In the genomic region with DNA sequence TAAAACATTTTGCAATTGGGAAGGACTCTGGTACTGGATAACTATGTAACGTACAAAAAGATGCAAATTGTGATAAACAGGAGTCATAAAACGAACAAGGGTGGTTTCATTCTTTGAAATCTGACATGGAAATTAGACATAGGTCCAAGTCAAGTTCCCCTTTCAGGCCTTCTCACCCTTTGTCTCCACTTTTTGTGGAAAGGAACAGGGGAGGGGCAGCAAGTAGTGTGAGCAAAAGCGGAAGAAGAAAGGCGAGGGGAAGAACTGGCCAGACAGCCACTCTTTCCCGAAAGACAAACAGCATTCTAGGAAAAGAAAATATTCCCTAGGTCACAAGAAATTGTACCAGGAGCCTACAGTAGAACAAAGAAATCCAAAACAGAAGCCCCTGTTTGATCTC, we compare ENCODE assay signal across 20 cellular contexts. TPM values are rescaled to one million over a fixed set of nuclear protein-coding genes. Genes with fewer than 3 reads are reported as not detected.
DNase-seq lines count a peak whose midpoint lies in the region; ATAC-seq and TF ChIP-seq lines count a peak whose summit lies in the region.
"Had no signal": no experiment of that assay in that cellular context is flagged by ENCODE, and none has a peak within 500 bp of the region (broad histone marks: within the 10 kb centered on the region; RNA-seq: fewer than 3 reads in every experiment).

No MANE protein-coding gene starts in this region.

- no peaks in the 10 kb centered on the region for H3K9me3 Mint-ChIP-seq in activated naive CD8-positive, alpha-beta T cell (ENCODE audit: low read depth)
- H3K9me3 Mint-ChIP-seq in activated naive CD8-positive, alpha-beta T cell treated with anti-CD3 and anti-CD28 coated beads for 36 hours = no peaks in the 10 kb centered on the region
- H3K9me3 Mint-ChIP-seq in dendritic cell treated with granulocyte-macrophage colony-stimulating factor and Interleukin-4, amounts not matched to agents 40 ng/mL and 50 ng/mL, for 4 days = no peaks in the 10 kb centered on the region
- no peaks in the 10 kb centered on the region for H3K9me3 Mint-ChIP-seq in endodermal cell
- H3K9me3 Mint-ChIP-seq: activated CD4-positive, alpha-beta memory T cell treated with anti-CD3 and anti-CD28 coated beads, Interleukin-2, amount 10 ng/mL, durations not matched to agents 7 days and 5 days; CD4-positive, alpha-beta memory T cell; mesothelial cell of epicardium had no signal

- H3K9me3 ChIP-seq in OCI-LY3 (ENCODE audit: insufficient read depth, low read length) (no peaks in the 10 kb centered on the region), endodermal cell (ENCODE audit: control insufficient read depth, low read length) (no peaks in the 10 kb centered on the region)
- H3K9me3 ChIP-seq: A549, ascending aorta, tibial nerve had no signal

- H3K9ac ChIP-seq in OCI-LY3 (ENCODE audit: low read length) (no peak overlapping the region), endodermal cell (ENCODE audit: extremely low read depth, low read length, poor library complexity, severe bottlenecking) (no peak overlapping the region)

- peak overlapping the region; percentile 41 for H3K4me3 ChIP-seq in OCI-LY3 (ENCODE audit: low read length)
- H3K4me3 ChIP-seq in endodermal cell (ENCODE audit: low read length) = no peak overlapping the region
- H3K4me3 ChIP-seq: A549, ascending aorta, tibial nerve had no signal

- no peaks in the 10 kb centered on the region for H4K20me1 ChIP-seq in OCI-LY3 (ENCODE audit: insufficient read depth, low read length)

- intact Hi-C loops in dendritic cell treated with granulocyte-macrophage colony-stimulating factor and Interleukin-4, amounts not matched to agents 40 ng/mL and 50 ng/mL, for 4 days (cut with micrococcal nuclease) = loop anchor here (5.0 kb wide), 1 partner anchor 68 kb away; no protein-coding TSS in a partner anchor

- H3K36me3 Mint-ChIP-seq in activated naive CD8-positive, alpha-beta T cell = peaks cover 6% of the 10 kb centered on the region
- peaks cover 1% of the 10 kb centered on the region for H3K36me3 Mint-ChIP-seq in activated naive CD8-positive, alpha-beta T cell treated with anti-CD3 and anti-CD28 coated beads for 36 hours
- no peaks in the 10 kb centered on the region for H3K36me3 Mint-ChIP-seq in dendritic cell treated with granulocyte-macrophage colony-stimulating factor and Interleukin-4, amounts not matched to agents 40 ng/mL and 50 ng/mL, for 4 days (ENCODE audit: low read depth)
- H3K36me3 Mint-ChIP-seq in endodermal cell (ENCODE audit: low read depth) = peaks cover 59% of the 10 kb centered on the region
- H3K36me3 Mint-ChIP-seq: mesothelial cell of epicardium had no signal

- H3K36me3 ChIP-seq in OCI-LY3 (replicated peaks; ENCODE audit: low read depth, low read length) (no peaks in the 10 kb centered on the region), endodermal cell (ENCODE audit: control insufficient read depth, insufficient read depth, low read length) (peaks cover 98% of the 10 kb centered on the region)
- H3K36me3 ChIP-seq: ascending aorta, tibial nerve had no signal

- WGBS in endodermal cell (ENCODE audit: insufficient coverage in 1 of 2, insufficient read length in 1 of 2), 2 experiments = 93 to 100% methylated on average over 2 to 5 of the region's 5 CpGs

- DNase-seq in activated naive CD8-positive, alpha-beta T cell treated with anti-CD3 and anti-CD28 coated beads for 36 hours = no peak
- no peak for DNase-seq in occipital lobe (lab: John Stamatoyannopoulos, UW)
- DNase-seq in HuH-7 (ENCODE audit: low spot score) = no peak
- DNase-seq in endodermal cell = no peak
- DNase-seq: activated CD4-positive, alpha-beta memory T cell treated with anti-CD3 and anti-CD28 coated beads, Interleukin-2, amount 10 ng/mL, durations not matched to agents 7 days and 5 days; CD4-positive, alpha-beta memory T cell; erythroblast; islet precursor cell; NCI-H1105 treated with DMSO at 0.1 percent for 48 hours; NCI-H2227 treated with DMSO at 0.1 percent for 48 hours; NK-92 treated with Interleukin-12 subunit alpha and Interleukin-12 subunit beta, amount 100 ng/mL, for 24 hours; stimulated activated CD4-positive, alpha-beta T cell treated with anti-CD3 and anti-CD28 coated beads, Interleukin-4, amount 100 ng/mL, for 4 hours had no signal

- peak overlapping the region; percentile 97 for H3K27ac Mint-ChIP-seq in activated naive CD8-positive, alpha-beta T cell
- H3K27ac Mint-ChIP-seq in activated naive CD8-positive, alpha-beta T cell treated with anti-CD3 and anti-CD28 coated beads for 36 hours = no peak overlapping the region
- H3K27ac Mint-ChIP-seq in dendritic cell treated with granulocyte-macrophage colony-stimulating factor and Interleukin-4, amounts not matched to agents 40 ng/mL and 50 ng/mL, for 4 days = peak overlapping the region; percentile 79
- no peak overlapping the region for H3K27ac Mint-ChIP-seq in endodermal cell
- H3K27ac Mint-ChIP-seq: activated CD4-positive, alpha-beta memory T cell treated with anti-CD3 and anti-CD28 coated beads, Interleukin-2, amount 10 ng/mL, durations not matched to agents 7 days and 5 days; mesothelial cell of epicardium had no signal

- H3K79me2 ChIP-seq in OCI-LY3 (ENCODE audit: low read length) = no peaks in the 10 kb centered on the region

- no peak for TF ChIP-seq CTCF in OCI-LY3 (IDR thresholded peaks at IDR 0.05; ENCODE audit: low read depth, low read length)
- TF ChIP-seq CTCF in endodermal cell (conservative IDR thresholded peaks at IDR 0.05) = no peak

- H2AFZ ChIP-seq in OCI-LY3 (ENCODE audit: low read depth, low read length) = no peak overlapping the region

- ATAC-seq in HG02938 (IDR thresholded peaks at IDR 0.05; ENCODE audit: unreplicated experiment) = no peak
- ATAC-seq: A549 had no signal

- H3K4me2 ChIP-seq in OCI-LY3 (ENCODE audit: low read length) = peak overlapping the region; percentile 65
- H3K4me2 ChIP-seq: A549 had no signal

- H3K4me1 Mint-ChIP-seq in activated naive CD8-positive, alpha-beta T cell (ENCODE audit: low read depth) = peaks cover 44% of the 10 kb centered on the region
- peaks cover 16% of the 10 kb centered on the region for H3K4me1 Mint-ChIP-seq in activated naive CD8-positive, alpha-beta T cell treated with anti-CD3 and anti-CD28 coated beads for 36 hours
- peaks cover 81% of the 10 kb centered on the region for H3K4me1 Mint-ChIP-seq in dendritic cell treated with granulocyte-macrophage colony-stimulating factor and Interleukin-4, amounts not matched to agents 40 ng/mL and 50 ng/mL, for 4 days (ENCODE audit: low read depth)
- H3K4me1 Mint-ChIP-seq in endodermal cell = peaks cover 13% of the 10 kb centered on the region
- H3K4me1 Mint-ChIP-seq: mesothelial cell of epicardium had no signal

- no peak overlapping the region for H3K27ac ChIP-seq in OCI-LY3 (ENCODE audit: low read length)
- H3K27ac ChIP-seq in endodermal cell (ENCODE audit: low read depth, low read length) = no peak overlapping the region
- H3K27ac ChIP-seq: ascending aorta, tibial nerve had no signal

- peak overlapping the region; percentile 10 for H3K4me3 Mint-ChIP-seq in activated naive CD8-positive, alpha-beta T cell
- H3K4me3 Mint-ChIP-seq in activated naive CD8-positive, alpha-beta T cell treated with anti-CD3 and anti-CD28 coated beads for 36 hours = no peak overlapping the region
- peak overlapping the region; percentile 17 for H3K4me3 Mint-ChIP-seq in dendritic cell treated with granulocyte-macrophage colony-stimulating factor and Interleukin-4, amounts not matched to agents 40 ng/mL and 50 ng/mL, for 4 days
- no peak overlapping the region for H3K4me3 Mint-ChIP-seq in endodermal cell
- H3K4me3 Mint-ChIP-seq: activated CD4-positive, alpha-beta memory T cell treated with anti-CD3 and anti-CD28 coated beads, Interleukin-2, amount 10 ng/mL, durations not matched to agents 7 days and 5 days; CD4-positive, alpha-beta memory T cell; mesothelial cell of epicardium had no signal

- H3K27me3 ChIP-seq in OCI-LY3 (ENCODE audit: low read depth, low read length) (peaks cover 39% of the 10 kb centered on the region), endodermal cell (ENCODE audit: control insufficient read depth, insufficient read depth, low read length, poor library complexity, severe bottlenecking) (no peaks in the 10 kb centered on the region)
- H3K27me3 ChIP-seq: ascending aorta, tibial nerve had no signal

- H3K27me3 Mint-ChIP-seq in activated naive CD8-positive, alpha-beta T cell = no peaks in the 10 kb centered on the region
- no peaks in the 10 kb centered on the region for H3K27me3 Mint-ChIP-seq in activated naive CD8-positive, alpha-beta T cell treated with anti-CD3 and anti-CD28 coated beads for 36 hours
- H3K27me3 Mint-ChIP-seq in dendritic cell treated with granulocyte-macrophage colony-stimulating factor and Interleukin-4, amounts not matched to agents 40 ng/mL and 50 ng/mL, for 4 days = peaks cover 22% of the 10 kb centered on the region
- H3K27me3 Mint-ChIP-seq in endodermal cell (ENCODE audit: insufficient read depth) = no peaks in the 10 kb centered on the region
- H3K27me3 Mint-ChIP-seq: activated CD4-positive, alpha-beta memory T cell treated with anti-CD3 and anti-CD28 coated beads, Interleukin-2, amount 10 ng/mL, durations not matched to agents 7 days and 5 days; CD4-positive, alpha-beta memory T cell had no signal

- peaks cover 31% of the 10 kb centered on the region for H3K4me1 ChIP-seq in OCI-LY3 (ENCODE audit: low read length)
- H3K4me1 ChIP-seq in endodermal cell (ENCODE audit: control insufficient read depth, insufficient read depth, low read length) = peaks cover 4% of the 10 kb centered on the region
- H3K4me1 ChIP-seq: ascending aorta, tibial nerve had no signal

RNA-seq across cellular contexts. Expression of gene MCF2L2, which starts 52.6 kb away (rescaled TPM):
- total RNA-seq in activated naive CD8-positive, alpha-beta T cell treated with anti-CD3 and anti-CD28 coated beads for 36 hours = 1 to 10 TPM; 1.9 to 2.2 TPM
- 34.5 TPM for total RNA-seq in occipital lobe
- total RNA-seq in endodermal cell = 10 to 100 TPM; 72.6 to 86.5 TPM
- polyA plus RNA-seq in endodermal cell (2013, experiment 1 of 2) = 21.3 TPM
- polyA plus RNA-seq in endodermal cell (2013, experiment 2 of 2) = 22.1 TPM
- total RNA-seq: ascending aorta had no signal

Comparison
In these comparisons a context has a peak if more than half of its experiments do, and no peak if none do; other contexts are left out.
1. H3K27ac Mint-ChIP-seq: peak in activated naive CD8-positive, alpha-beta T cell (single experiment) and dendritic cell treated with granulocyte-macrophage colony-stimulating factor and Interleukin-4, amounts not matched to agents 40 ng/mL and 50 ng/mL, for 4 days (single experiment); none in activated naive CD8-positive, alpha-beta T cell treated with anti-CD3 and anti-CD28 coated beads for 36 hours (single experiment) and endodermal cell (single experiment).
2. H3K4me3 Mint-ChIP-seq: peak in activated naive CD8-positive, alpha-beta T cell (single experiment) and dendritic cell treated with granulocyte-macrophage colony-stimulating factor and Interleukin-4, amounts not matched to agents 40 ng/mL and 50 ng/mL, for 4 days (single experiment); none in activated naive CD8-positive, alpha-beta T cell treated with anti-CD3 and anti-CD28 coated beads for 36 hours (single experiment) and endodermal cell (single experiment).
3. RNA of gene MCF2L2, which starts 52.6 kb away (total RNA-seq): 72.6 to 86.5 TPM in endodermal cell and 34.5 TPM in occipital lobe (single experiment); 1.9 to 2.2 TPM in activated naive CD8-positive, alpha-beta T cell treated with anti-CD3 and anti-CD28 coated beads for 36 hours; every median in the first group is over 10 times any median in the second.